ENCODE assay signal across 24 cellular contexts in the genomic region with DNA sequence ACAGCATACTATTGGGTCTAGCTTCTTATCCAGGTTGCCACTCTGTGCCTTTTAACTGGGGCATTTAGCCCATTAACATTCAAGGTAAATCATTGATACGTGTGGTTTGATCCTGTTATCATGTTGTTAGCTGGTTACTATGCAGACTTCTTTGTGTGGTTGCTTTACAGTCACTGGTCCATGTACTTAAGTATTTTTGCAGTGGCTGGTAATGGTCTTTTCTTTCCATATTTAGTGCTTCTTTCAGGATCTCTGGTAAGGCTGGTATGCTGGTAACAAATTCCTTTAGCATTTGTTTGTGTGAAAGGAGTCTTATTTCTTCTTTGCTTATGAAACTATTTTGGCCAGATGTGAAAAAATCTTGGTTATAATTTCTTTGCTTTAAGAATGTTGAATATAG. TPM values are rescaled to one million over a fixed set of nuclear protein-coding genes. Genes with fewer than 3 reads are reported as not detected.
"Had no signal": no experiment of that assay in that cellular context is flagged by ENCODE, and none has a peak within 500 bp of the region (broad histone marks: within the 10 kb centered on the region; RNA-seq: fewer than 3 reads in every experiment).

No MANE protein-coding gene starts in this region.

- H3K27ac Mint-ChIP-seq: activated B cell treated with CpG ODN at 0.5 μM for 24 hours; activated CD8-positive, alpha-beta T cell treated with anti-CD3 and anti-CD28 coated beads for 36 hours; nephron had no signal

- H3K4me1 Mint-ChIP-seq: activated B cell treated with CpG ODN at 0.5 μM for 24 hours, nephron had no signal

- H3K9me3 Mint-ChIP-seq: activated CD8-positive, alpha-beta T cell treated with anti-CD3 and anti-CD28 coated beads for 36 hours had no signal

- H3K9me3 ChIP-seq: adrenal gland, vagina had no signal

- DNase-seq: activated B cell treated with CpG ODN at 0.5 μM for 24 hours; activated CD4-positive, alpha-beta T cell treated with anti-CD3 and anti-CD28 coated beads for 48 hours; activated CD8-positive, alpha-beta T cell treated with anti-CD3 and anti-CD28 coated beads for 36 hours; activated effector memory CD4-positive, alpha-beta T cell treated with Interleukin-2 at 50 U/mL for 16 hours; activated naive CD4-positive, alpha-beta T cell treated with anti-CD3 and anti-CD28 coated beads, Interleukin-2, amount 50 U/mL, for 16 hours; activated T-cell treated with anti-CD3 and anti-CD28 coated beads, Interleukin-2, amount 50 U/mL, for 4 hours; adrenal gland; body of pancreas; caudate nucleus; effector CD8-positive, alpha-beta T cell; kidney; nucleus accumbens; posterior cingulate gyrus; stimulated activated CD4-positive, alpha-beta T cell treated with anti-CD3 and anti-CD28 coated beads, Interleukin-4, amount 100 ng/mL, for 4 hours; stimulated activated CD8-positive, alpha-beta memory T cell treated with anti-CD3 and anti-CD28 coated beads, Interleukin-4, amount 100 ng/mL, for 48 hours; stimulated activated naive CD4-positive, alpha-beta T cell treated with Interleukin-2 at 50 U/mL for 16 hours; transverse colon had no signal

- H3K4me3 Mint-ChIP-seq: activated B cell treated with CpG ODN at 0.5 μM for 24 hours; activated CD8-positive, alpha-beta T cell treated with anti-CD3 and anti-CD28 coated beads for 36 hours; activated T-cell treated with anti-CD3 and anti-CD28 coated beads, Interleukin-2, amount 50 U/mL, for 4 hours; nephron had no signal

- H3K27me3 ChIP-seq: adrenal gland, body of pancreas, gastroesophageal sphincter, right atrium auricular region, transverse colon, vagina had no signal

- H3K27me3 Mint-ChIP-seq: activated B cell treated with CpG ODN at 0.5 μM for 24 hours had no signal

- H3K27ac ChIP-seq: adrenal gland, body of pancreas, coronary artery, gastroesophageal sphincter, right atrium auricular region, skin epidermis, transverse colon, vagina had no signal

- ATAC-seq: activated CD8-positive, alpha-beta T cell treated with anti-CD3 and anti-CD28 coated beads for 36 hours; activated T-cell treated with anti-CD3 and anti-CD28 coated beads, Interleukin-2, amount 50 U/mL, for 4 hours; body of pancreas; gastroesophageal sphincter had no signal

RNA-seq across cellular contexts. Expression of gene CCR1, which starts 39.5 kb away (rescaled TPM):
- total RNA-seq: endothelial cell of umbilical vein had no signal
- polyA plus RNA-seq: endothelial cell of umbilical vein had no signal
